Comparison of ENCODE assay signal across 27 cellular contexts in genomic region chr1:3433596-3434320, GRCh38. TPM values are rescaled to one million over a fixed set of nuclear protein-coding genes. Genes with fewer than 3 reads are reported as not detected.
"Had no signal": no experiment of that assay in that cellular context is flagged by ENCODE, and none has a peak within 500 bp of the region (broad histone marks: within the 10 kb centered on the region; RNA-seq: fewer than 3 reads in every experiment).

No MANE protein-coding gene starts in this region.

- H3K36me3 Mint-ChIP-seq: activated naive CD4-positive, alpha-beta T cell treated with anti-CD3 and anti-CD28 coated beads, Interleukin-2, amount 50 U/mL, for 72 hours; activated naive CD8-positive, alpha-beta T cell treated with anti-CD3 and anti-CD28 coated beads, Interleukin-2, amount 10 ng/mL, durations not matched to agents 7 days and 5 days; brain had no signal

- H3K9me3 ChIP-seq: ascending aorta, breast epithelium had no signal

- H3K9me3 Mint-ChIP-seq: activated CD4-positive, alpha-beta memory T cell treated with anti-CD3 and anti-CD28 coated beads, Interleukin-2, amount 10 ng/mL, durations not matched to agents 7 days and 5 days; activated CD4-positive, alpha-beta T cell treated with anti-CD3 and anti-CD28 coated beads, Interleukin-2, amount 10 ng/mL, durations not matched to agents 7 days and 5 days; activated naive CD4-positive, alpha-beta T cell treated with anti-CD3 and anti-CD28 coated beads, Interleukin-2, amount 50 U/mL, for 72 hours; activated naive CD8-positive, alpha-beta T cell treated with anti-CD3 and anti-CD28 coated beads, Interleukin-2, amount 10 ng/mL, durations not matched to agents 7 days and 5 days; activated T-cell treated with anti-CD3 and anti-CD28 coated beads, Interleukin-2, amount 50 U/mL, for 4 hours; activated T-helper 17 cell treated with anti-CD3 and anti-CD28 coated beads, Interleukin-2, amount 50 U/mL, for 72 hours; brain; central memory CD8-positive, alpha-beta T cell; T-helper 2 cell treated with Interferon-gamma antibody and Interleukin-4, amounts not matched to agents 5 μg/mL and 100 μg/mL, for 36 hours had no signal

- H3K36me3 ChIP-seq: breast epithelium, cardiac muscle cell had no signal

- H3K4me1 ChIP-seq: ascending aorta, breast epithelium had no signal

- ATAC-seq: activated naive CD4-positive, alpha-beta T cell treated with anti-CD3 and anti-CD28 coated beads, Interleukin-2, amount 50 U/mL, for 72 hours; activated T-cell treated with anti-CD3 and anti-CD28 coated beads, Interleukin-2, amount 50 U/mL, for 4 hours; activated T-helper 17 cell treated with anti-CD3 and anti-CD28 coated beads, Interleukin-2, amount 50 U/mL, for 72 hours; T-helper 17 cell had no signal

- H3K4me1 Mint-ChIP-seq: activated CD4-positive, alpha-beta memory T cell treated with anti-CD3 and anti-CD28 coated beads, Interleukin-2, amount 10 ng/mL, durations not matched to agents 7 days and 5 days; activated CD4-positive, alpha-beta T cell treated with anti-CD3 and anti-CD28 coated beads, Interleukin-2, amount 10 ng/mL, durations not matched to agents 7 days and 5 days; activated naive CD8-positive, alpha-beta T cell treated with anti-CD3 and anti-CD28 coated beads, Interleukin-2, amount 10 ng/mL, durations not matched to agents 7 days and 5 days; activated T-helper 17 cell treated with anti-CD3 and anti-CD28 coated beads, Interleukin-2, amount 50 U/mL, for 72 hours; central memory CD8-positive, alpha-beta T cell had no signal

- H3K27me3 Mint-ChIP-seq: activated CD4-positive, alpha-beta memory T cell treated with anti-CD3 and anti-CD28 coated beads, Interleukin-2, amount 10 ng/mL, durations not matched to agents 7 days and 5 days; activated CD4-positive, alpha-beta T cell treated with anti-CD3 and anti-CD28 coated beads, Interleukin-2, amount 10 ng/mL, durations not matched to agents 7 days and 5 days; activated naive CD8-positive, alpha-beta T cell treated with anti-CD3 and anti-CD28 coated beads, Interleukin-2, amount 10 ng/mL, durations not matched to agents 7 days and 5 days; activated T-helper 17 cell treated with anti-CD3 and anti-CD28 coated beads, Interleukin-2, amount 50 U/mL, for 72 hours; brain; central memory CD8-positive, alpha-beta T cell; T-helper 17 cell had no signal

- DNase-seq: activated CD4-positive, alpha-beta memory T cell treated with anti-CD3 and anti-CD28 coated beads, Interleukin-2, amount 10 ng/mL, durations not matched to agents 7 days and 5 days; activated CD4-positive, alpha-beta T cell treated with anti-CD3 and anti-CD28 coated beads for 1 hour; activated CD4-positive, alpha-beta T cell treated with anti-CD3 and anti-CD28 coated beads for 4 hours; activated CD4-positive, alpha-beta T cell treated with anti-CD3 and anti-CD28 coated beads, Interleukin-2, amount 10 ng/mL, durations not matched to agents 7 days and 5 days; activated CD4-positive, alpha-beta T cell treated with anti-CD3 and anti-CD28 coated beads, Interleukin-2, amount 50 U/mL, for 4 hours; activated CD8-positive, alpha-beta memory T cell treated with anti-CD3 and anti-CD28 coated beads, Interleukin-2, amount 50 U/mL, for 48 hours; activated effector memory CD4-positive, alpha-beta T cell treated with Interleukin-2 at 50 U/mL for 16 hours; activated gamma-delta T cell treated with Interleukin-2 at 50 U/mL for 16 hours; activated naive CD4-positive, alpha-beta T cell treated with Interleukin-2 at 50 U/mL for 16 hours; activated naive CD8-positive, alpha-beta T cell treated with anti-CD3 and anti-CD28 coated beads, Interleukin-2, amount 10 ng/mL, durations not matched to agents 7 days and 5 days; activated T-cell treated with anti-CD3 and anti-CD28 coated beads for 4 hours; activated T-cell treated with anti-CD3 and anti-CD28 coated beads, Interleukin-2, amount 50 U/mL, for 4 hours; effector CD8-positive, alpha-beta T cell; foreskin fibroblast; head of caudate nucleus; T-helper 1 cell; T-helper 17 cell had no signal

- H3K4me3 ChIP-seq: ascending aorta, breast epithelium, cardiac muscle cell had no signal

- H3K27ac ChIP-seq: ascending aorta, breast epithelium, cardiac muscle cell, epithelial cell of prostate had no signal

- H3K27ac Mint-ChIP-seq: activated CD4-positive, alpha-beta memory T cell treated with anti-CD3 and anti-CD28 coated beads, Interleukin-2, amount 10 ng/mL, durations not matched to agents 7 days and 5 days; activated CD4-positive, alpha-beta T cell treated with anti-CD3 and anti-CD28 coated beads, Interleukin-2, amount 10 ng/mL, durations not matched to agents 7 days and 5 days; activated naive CD4-positive, alpha-beta T cell treated with anti-CD3 and anti-CD28 coated beads, Interleukin-2, amount 50 U/mL, for 72 hours; activated naive CD8-positive, alpha-beta T cell treated with anti-CD3 and anti-CD28 coated beads, Interleukin-2, amount 10 ng/mL, durations not matched to agents 7 days and 5 days; activated T-helper 17 cell treated with anti-CD3 and anti-CD28 coated beads, Interleukin-2, amount 50 U/mL, for 72 hours; T-helper 17 cell; T-helper 2 cell treated with Interferon-gamma antibody and Interleukin-4, amounts not matched to agents 5 μg/mL and 100 μg/mL, for 36 hours had no signal

- H3K4me3 Mint-ChIP-seq: activated CD4-positive, alpha-beta memory T cell treated with anti-CD3 and anti-CD28 coated beads, Interleukin-2, amount 10 ng/mL, durations not matched to agents 7 days and 5 days; activated CD4-positive, alpha-beta T cell treated with anti-CD3 and anti-CD28 coated beads, Interleukin-2, amount 10 ng/mL, durations not matched to agents 7 days and 5 days; activated naive CD8-positive, alpha-beta T cell treated with anti-CD3 and anti-CD28 coated beads, Interleukin-2, amount 10 ng/mL, durations not matched to agents 7 days and 5 days; activated T-cell treated with anti-CD3 and anti-CD28 coated beads, Interleukin-2, amount 50 U/mL, for 4 hours; activated T-helper 17 cell treated with anti-CD3 and anti-CD28 coated beads, Interleukin-2, amount 50 U/mL, for 72 hours; brain; central memory CD8-positive, alpha-beta T cell; T-helper 17 cell; T-helper 2 cell treated with Interferon-gamma antibody and Interleukin-4, amounts not matched to agents 5 μg/mL and 100 μg/mL, for 36 hours had no signal

- H3K27me3 ChIP-seq: ascending aorta, cardiac muscle cell had no signal

RNA-seq across cellular contexts. Expression of gene ARHGEF16, which starts 20.7 kb away (rescaled TPM):
- total RNA-seq: activated CD4-positive, alpha-beta memory T cell treated with anti-CD3 and anti-CD28 coated beads, Interleukin-2, amount 10 ng/mL, durations not matched to agents 7 days and 5 days; activated CD4-positive, alpha-beta T cell treated with anti-CD3 and anti-CD28 coated beads, Interleukin-2, amount 10 ng/mL, durations not matched to agents 7 days and 5 days; activated naive CD8-positive, alpha-beta T cell treated with anti-CD3 and anti-CD28 coated beads, Interleukin-2, amount 10 ng/mL, durations not matched to agents 7 days and 5 days; ascending aorta; frontal cortex had no signal
